ENCODE assay signal across 4 cellular contexts in genomic region chr3:52013802-52014598, GRCh38.
TF ChIP-seq lines count a peak whose summit lies in the region.

No MANE protein-coding gene starts in this region.

TF ChIP-seq in SK-N-SH treated with all-trans-retinoic acid at 6 μM for 48 hours, 23 proteins besides CTCF, POLR2A, EP300 and RAD21:
- TF ChIP-seq TSHZ2 (CRISPR knock-in tag; IDR thresholded peaks at IDR 0.05) (no peak), ZNF70 (CRISPR knock-in tag; IDR thresholded peaks at IDR 0.05) (no peak), ZNF565 (CRISPR knock-in tag; conservative IDR thresholded peaks at IDR 0.05; ENCODE audit: low read depth) (no peak), CSRNP3 (CRISPR knock-in tag; IDR thresholded peaks at IDR 0.05) (no peak), RARB (CRISPR knock-in tag; IDR thresholded peaks at IDR 0.05) (no peak), SNAI2 (CRISPR knock-in tag; IDR thresholded peaks at IDR 0.05) (no peak), OSR1 (CRISPR knock-in tag; IDR thresholded peaks at IDR 0.05) (no peak), GLIS3 (CRISPR knock-in tag; IDR thresholded peaks at IDR 0.05) (no peak)

TF ChIP-seq in SK-N-SH, 30 proteins besides CTCF, POLR2A, EP300 and RAD21:
- TF ChIP-seq YY1 (IDR thresholded peaks at IDR 0.05; ENCODE audit: low read depth) (no peak), NFIC (IDR thresholded peaks at IDR 0.05; ENCODE audit: borderline replicate concordance) (no peak), ZBTB33 (IDR thresholded peaks at IDR 0.05; ENCODE audit: borderline replicate concordance, low read depth) (no peak), FOSL2 (IDR thresholded peaks at IDR 0.05; ENCODE audit: borderline replicate concordance, low read depth) (no peak)

TF ChIP-seq in HCT116, 20 proteins besides CTCF, POLR2A, EP300 and RAD21:
- no peak for TF ChIP-seq CEBPB (IDR thresholded peaks at IDR 0.05; ENCODE audit: low read depth)
- no peak for TF ChIP-seq CBX3 (IDR thresholded peaks at IDR 0.05; ENCODE audit: low read depth)
- TF ChIP-seq SIN3A (IDR thresholded peaks at IDR 0.05; ENCODE audit: low read depth) = no peak
- TF ChIP-seq ELF1 (IDR thresholded peaks at IDR 0.05; ENCODE audit: borderline replicate concordance, low read depth) = no peak
- no peak for TF ChIP-seq EGR1 (IDR thresholded peaks at IDR 0.05; ENCODE audit: low read depth)
- no peak for TF ChIP-seq REST (IDR thresholded peaks at IDR 0.05; ENCODE audit: low read depth)
- no peak for TF ChIP-seq ZNF274 (IDR thresholded peaks at IDR 0.05; ENCODE audit: low read depth, low read length)

TF ChIP-seq in K562, 482 proteins besides CTCF, POLR2A, EP300 and RAD21:
- no peak for TF ChIP-seq FOXM1 (IDR thresholded peaks at IDR 0.05; ENCODE audit: low read depth)
- TF ChIP-seq FOXM1 (CRISPR knock-in tag; IDR thresholded peaks at IDR 0.05; ENCODE audit: low read depth) = no peak
- peak in 1 of 3 experiments; percentile 11 for TF ChIP-seq YY1 (IDR thresholded peaks at IDR 0.05; ENCODE audit: borderline replicate concordance in 1 of 3, control insufficient read depth in 1 of 3, extremely low read depth in 1 of 3, insufficient read depth in 3 of 3, insufficient read length in 1 of 3, insufficient replicate concordance in 2 of 3, low read depth in 1 of 3, low read length in 2 of 3)
